ENCODE assay signal across 25 cellular contexts in the genomic region with DNA sequence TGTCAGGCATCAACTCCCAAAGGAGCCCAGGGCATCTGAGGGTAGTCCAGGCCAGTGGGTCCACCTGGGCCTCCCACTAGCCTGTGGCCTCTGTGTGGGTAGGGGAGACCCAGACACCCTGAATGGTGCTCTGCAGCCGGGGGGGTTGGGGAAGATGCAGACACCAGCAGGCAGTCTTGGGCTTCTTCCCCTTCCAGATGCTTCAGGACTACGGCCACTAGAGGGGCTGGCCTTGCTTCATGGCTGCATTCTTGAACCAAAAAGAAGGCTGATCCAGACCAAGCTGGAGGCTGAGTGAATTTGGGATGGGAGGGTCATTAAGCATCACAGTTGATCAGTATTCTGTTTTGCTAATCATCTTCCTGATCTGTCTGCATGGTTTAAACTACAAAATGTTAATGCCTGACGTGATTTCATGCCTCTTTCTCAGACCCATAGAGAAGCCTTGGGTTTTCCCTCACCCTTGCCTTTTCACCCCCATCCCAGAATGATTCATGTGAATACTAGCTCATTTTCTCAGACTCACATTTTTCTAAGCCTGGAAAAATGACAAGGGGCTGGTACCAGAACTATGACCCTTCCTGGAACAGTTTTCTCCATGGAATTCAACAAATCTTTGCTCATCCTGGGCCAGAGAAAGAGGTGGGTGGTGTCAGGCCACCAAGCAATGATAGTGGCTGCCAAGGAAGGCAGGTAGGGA.
A peak's percentile ranks its signal among the peaks of the same experiment; 100 is the strongest.
DNase-seq lines count a peak whose midpoint lies in the region; ATAC-seq and TF ChIP-seq lines count a peak whose summit lies in the region.
"Had no signal": no experiment of that assay in that cellular context is flagged by ENCODE, and none has a peak within 500 bp of the region (broad histone marks: within the 10 kb centered on the region; RNA-seq: fewer than 3 reads in every experiment).

No MANE protein-coding gene starts in this region.

- H3K18ac ChIP-seq in trophoblast cell (ENCODE audit: low read length) = no peak overlapping the region

- H3K27ac ChIP-seq in endodermal cell (ENCODE audit: low read depth, low read length) = no peak overlapping the region
- H3K27ac ChIP-seq in trophoblast cell (ENCODE audit: low read depth, low read length) = no peak overlapping the region
- H3K27ac ChIP-seq: left lung, neural progenitor cell, Peyer's patch had no signal

- no peak overlapping the region for H3K27ac Mint-ChIP-seq in endodermal cell
- H3K27ac Mint-ChIP-seq: activated B cell treated with CpG ODN at 0.5 μM for 24 hours; activated CD4-positive, alpha-beta memory T cell treated with anti-CD3 and anti-CD28 coated beads, Interleukin-2, amount 10 ng/mL, durations not matched to agents 7 days and 5 days; type B pancreatic cell had no signal

- H3K4me1 ChIP-seq in endodermal cell (ENCODE audit: control insufficient read depth, insufficient read depth, low read length) = no peaks in the 10 kb centered on the region
- no peaks in the 10 kb centered on the region for H3K4me1 ChIP-seq in trophoblast cell (ENCODE audit: control insufficient read depth in 1 of 2, insufficient read depth in 2 of 2, low read length in 2 of 2)
- H3K4me1 ChIP-seq: BE2C, left lung had no signal

- no peak overlapping the region for H4K8ac ChIP-seq in trophoblast cell (ENCODE audit: low read depth, low read length)

- peaks cover 19% of the 10 kb centered on the region for H3K4me1 Mint-ChIP-seq in endodermal cell
- H3K4me1 Mint-ChIP-seq: activated B cell treated with CpG ODN at 0.5 μM for 24 hours; activated CD4-positive, alpha-beta memory T cell treated with anti-CD3 and anti-CD28 coated beads, Interleukin-2, amount 10 ng/mL, durations not matched to agents 7 days and 5 days had no signal

- ATAC-seq in GM18868 (IDR thresholded peaks at IDR 0.05; ENCODE audit: unreplicated experiment) = no peak
- ATAC-seq: esophagus mucosa; left lung; stimulated activated naive CD8-positive, alpha-beta T cell treated with anti-CD3 and anti-CD28 coated beads, Interleukin-15, Interleukin-2, amounts not matched to agents 100 U/mL and 50 U/mL, for 24 hours had no signal

- no peak overlapping the region for H4K12ac ChIP-seq in trophoblast cell (ENCODE audit: low read depth, low read length)

- H4K91ac ChIP-seq in trophoblast cell (ENCODE audit: low read depth, low read length) = no peak overlapping the region

- H3K79me1 ChIP-seq in trophoblast cell (ENCODE audit: low read length) = no peaks in the 10 kb centered on the region

- H2BK120ac ChIP-seq in trophoblast cell (ENCODE audit: insufficient read depth, low read length, poor library complexity) = no peak overlapping the region

- H3K9ac ChIP-seq in endodermal cell (ENCODE audit: extremely low read depth, low read length, poor library complexity, severe bottlenecking) = no peak overlapping the region
- no peak overlapping the region for H3K9ac ChIP-seq in trophoblast cell (ENCODE audit: low read length)
- H3K9ac ChIP-seq: neural progenitor cell had no signal

- intact Hi-C loops in lower leg skin (cut with DNase I; ENCODE audit: low total_unique reads) = no loop called here

- no peak overlapping the region for H3K4me2 ChIP-seq in trophoblast cell (ENCODE audit: low read length)
- H3K4me2 ChIP-seq: neural progenitor cell, smooth muscle cell had no signal

- H3K4ac ChIP-seq in trophoblast cell (ENCODE audit: low read depth, low read length) = no peak overlapping the region

- no peaks in the 10 kb centered on the region for H3K79me2 ChIP-seq in trophoblast cell (ENCODE audit: control insufficient read depth, insufficient read depth, low read length, poor library complexity)

- H3K9me3 ChIP-seq in endodermal cell (ENCODE audit: control insufficient read depth, low read length) = no peaks in the 10 kb centered on the region
- peaks cover 4% of the 10 kb centered on the region for H3K9me3 ChIP-seq in trophoblast cell (ENCODE audit: insufficient read depth, low read depth, low read length)
- H3K9me3 ChIP-seq: BE2C, left lung, Peyer's patch had no signal

- H2AK5ac ChIP-seq in trophoblast cell (ENCODE audit: low read length) = no peak overlapping the region

- H3K4me3 Mint-ChIP-seq in endodermal cell = no peak overlapping the region
- H3K4me3 Mint-ChIP-seq: activated B cell treated with CpG ODN at 0.5 μM for 24 hours; activated CD4-positive, alpha-beta memory T cell treated with anti-CD3 and anti-CD28 coated beads, Interleukin-2, amount 10 ng/mL, durations not matched to agents 7 days and 5 days; neural progenitor cell had no signal

- no peak overlapping the region for H2BK12ac ChIP-seq in trophoblast cell (ENCODE audit: low read length)

- H3K23ac ChIP-seq in trophoblast cell (ENCODE audit: low read length) = no peak overlapping the region

- no peak overlapping the region for H2BK5ac ChIP-seq in trophoblast cell (ENCODE audit: low read depth, low read length, poor library complexity)

- peaks cover 13% of the 10 kb centered on the region for H3K36me3 Mint-ChIP-seq in endodermal cell (ENCODE audit: low read depth)
- H3K36me3 Mint-ChIP-seq: neural progenitor cell, type B pancreatic cell had no signal

- H3K27me3 Mint-ChIP-seq in endodermal cell (ENCODE audit: insufficient read depth) = no peaks in the 10 kb centered on the region
- H3K27me3 Mint-ChIP-seq: activated CD4-positive, alpha-beta memory T cell treated with anti-CD3 and anti-CD28 coated beads, Interleukin-2, amount 10 ng/mL, durations not matched to agents 7 days and 5 days had no signal

- H3K9me3 Mint-ChIP-seq in endodermal cell = no peaks in the 10 kb centered on the region
- H3K9me3 Mint-ChIP-seq: activated B cell treated with CpG ODN at 0.5 μM for 24 hours; activated CD4-positive, alpha-beta memory T cell treated with anti-CD3 and anti-CD28 coated beads, Interleukin-2, amount 10 ng/mL, durations not matched to agents 7 days and 5 days; neural progenitor cell; type B pancreatic cell had no signal

- 92 to 93% methylated on average over 2 to 3 of the region's 3 CpGs for WGBS in endodermal cell (ENCODE audit: insufficient coverage in 1 of 2, insufficient read length in 1 of 2), 2 experiments
- no CpG with 5 or more reads among the region's 3 CpGs for WGBS in trophoblast cell (ENCODE audit: extremely low coverage, insufficient coverage, insufficient read length)
- 74 to 84% methylated on average over 3 of the region's 3 CpGs for WGBS in lower leg skin, 2 donors

- peak; percentile 54 for DNase-seq in Daoy (ENCODE audit: low read depth)
- peak; percentile 8 for DNase-seq in LHCN-M2 (ENCODE audit: low read depth)
- no peak for DNase-seq in endodermal cell
- DNase-seq in trophoblast cell = peak; percentile 80 to 94
- DNase-seq in NCI-H226 = no peak
- no peak for DNase-seq in stimulated activated CD4-positive, alpha-beta T cell treated with anti-CD3 and anti-CD28 coated beads, Interleukin-4, amount 100 ng/mL, for 24 hours
- DNase-seq in lower leg skin (ENCODE audit: low spot score in 2 of 2) = no peak
- DNase-seq: activated B cell treated with CpG ODN at 0.5 μM for 24 hours; activated CD4-positive, alpha-beta memory T cell treated with anti-CD3 and anti-CD28 coated beads, Interleukin-2, amount 10 ng/mL, durations not matched to agents 7 days and 5 days; activated gamma-delta T cell; activated T-cell treated with anti-CD3 and anti-CD28 coated beads for 4 hours; BE2C; central memory CD4-positive, alpha-beta T cell; Karpas-422; left lung; midbrain; NCI-H446 treated with DMSO at 0.1 percent for 48 hours; Peyer's patch; stimulated activated CD4-positive, alpha-beta T cell treated with anti-CD3 and anti-CD28 coated beads, Interleukin-2, amount 100 ng/mL, for 48 hours; stimulated activated naive CD8-positive, alpha-beta T cell treated with anti-CD3 and anti-CD28 coated beads, Interleukin-15, Interleukin-2, amounts not matched to agents 100 U/mL and 50 U/mL, for 24 hours had no signal

- TF ChIP-seq CTCF in endodermal cell (conservative IDR thresholded peaks at IDR 0.05) (peak; percentile 66), lower leg skin (IDR thresholded peaks at IDR 0.05) (no peak)

- no peaks in the 10 kb centered on the region for H3K27me3 ChIP-seq in endodermal cell (ENCODE audit: control insufficient read depth, insufficient read depth, low read length, poor library complexity, severe bottlenecking)
- no peaks in the 10 kb centered on the region for H3K27me3 ChIP-seq in trophoblast cell (ENCODE audit: insufficient read depth, low read length)
- H3K27me3 ChIP-seq: neural progenitor cell, Peyer's patch had no signal

- no peak overlapping the region for H3K14ac ChIP-seq in trophoblast cell (ENCODE audit: low read length)

- H3K4me3 ChIP-seq in endodermal cell (ENCODE audit: low read length) = no peak overlapping the region
- no peak overlapping the region for H3K4me3 ChIP-seq in trophoblast cell (ENCODE audit: low read depth, low read length)
- no peak overlapping the region for H3K4me3 ChIP-seq in lower leg skin (ENCODE audit: low read depth, poor library complexity, severe bottlenecking)
- H3K4me3 ChIP-seq: left lung, neural progenitor cell, Peyer's patch, smooth muscle cell had no signal

- H2AFZ ChIP-seq in trophoblast cell (ENCODE audit: insufficient read depth, low read length, poor library complexity) = no peak overlapping the region
- H2AFZ ChIP-seq: neural progenitor cell had no signal

- no peak for TF ChIP-seq POLR2A in lower leg skin (IDR thresholded peaks at IDR 0.05)

- H3K36me3 ChIP-seq in endodermal cell (ENCODE audit: control insufficient read depth, insufficient read depth, low read length) = no peaks in the 10 kb centered on the region
- H3K36me3 ChIP-seq in trophoblast cell (ENCODE audit: control insufficient read depth in 1 of 2, insufficient read depth in 2 of 2, low read length in 2 of 2) = no peaks in the 10 kb centered on the region
- H3K36me3 ChIP-seq: BE2C, left lung, neural progenitor cell, Peyer's patch had no signal

Comparison
In these comparisons a context has a peak if more than half of its experiments do, and no peak if none do; other contexts are left out.
1. DNase-seq: peak in Daoy (single experiment), LHCN-M2 (single experiment) and trophoblast cell (2 of 2); none in endodermal cell (single experiment), NCI-H226 (single experiment), stimulated activated CD4-positive, alpha-beta T cell treated with anti-CD3 and anti-CD28 coated beads, Interleukin-4, amount 100 ng/mL, for 24 hours (single experiment) and lower leg skin (0 of 2).